ENCODE assay signal across 16 cellular contexts in the genomic region with DNA sequence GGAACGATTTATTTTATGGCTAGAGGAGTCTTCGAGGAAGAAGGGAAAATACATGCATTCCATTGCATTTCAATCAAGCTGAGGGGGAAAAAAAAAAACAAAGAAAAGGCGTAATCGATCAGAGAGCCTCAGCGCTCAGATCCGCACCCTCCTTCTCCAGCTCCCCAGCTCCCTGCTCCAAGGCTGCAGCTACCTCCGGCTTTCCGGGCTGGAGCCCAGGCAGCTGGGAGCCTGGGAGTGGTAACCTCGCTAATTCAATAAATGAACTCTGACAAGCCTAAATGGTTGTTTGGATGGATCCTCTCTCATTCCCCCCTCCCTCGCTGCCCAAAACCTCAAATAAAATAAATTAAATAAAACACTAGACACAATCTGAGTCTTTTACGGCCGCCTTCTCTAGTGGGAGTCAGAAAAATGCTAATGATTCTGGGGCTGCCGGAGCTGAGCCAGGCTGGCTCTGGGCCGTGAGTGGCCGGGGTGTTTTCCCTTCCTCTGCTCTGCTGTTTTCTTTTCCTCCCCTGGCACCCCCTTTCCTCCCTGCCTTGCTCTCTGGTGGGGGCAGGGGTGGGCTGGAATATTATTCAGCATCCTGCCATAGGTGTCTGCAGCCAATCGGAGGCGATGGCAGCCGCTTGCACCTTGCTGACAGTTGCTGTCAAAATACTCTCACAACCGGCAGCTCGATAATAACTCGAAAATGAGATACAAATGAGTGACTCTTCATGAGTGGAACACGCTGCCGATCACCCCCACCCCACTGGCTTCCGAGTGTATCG.
DNase-seq lines count a peak whose midpoint lies in the region; ATAC-seq and TF ChIP-seq lines count a peak whose summit lies in the region.
"Had no signal": no experiment of that assay in that cellular context is flagged by ENCODE, and none has a peak within 500 bp of the region (broad histone marks: within the 10 kb centered on the region; RNA-seq: fewer than 3 reads in every experiment).

No MANE protein-coding gene starts in this region.

- no peak overlapping the region for H3K27ac Mint-ChIP-seq in chondrocyte (ENCODE audit: unreplicated experiment)
- H3K27ac Mint-ChIP-seq in mesothelial cell of epicardium, result peak overlapping the region; percentile 39
- H3K27ac Mint-ChIP-seq in activated T-helper 2 cell treated with anti-CD3 and anti-CD28 coated beads, Interferon-gamma antibody, Interleukin-2, Interleukin-4, amounts not matched to agents 10 μg/mL and 5 μg/mL and 100 μg/mL, durations not matched to agents 14 hours and 24 hours and 36 hours, result no peak overlapping the region
- H3K27ac Mint-ChIP-seq: activated CD8-positive, alpha-beta T cell treated with anti-CD3 and anti-CD28 coated beads, Interleukin-2, amount 10 ng/mL, durations not matched to agents 7 days and 5 days; activated T-helper 17 cell treated with anti-CD3 and anti-CD28 coated beads, Interleukin-2, amount 50 U/mL, for 72 hours had no signal

- H3K9me3 ChIP-seq in thoracic aorta, result no peaks in the 10 kb centered on the region
- H3K9me3 ChIP-seq: Caco-2, stomach had no signal

- no peak overlapping the region for H3K4me3 Mint-ChIP-seq in chondrocyte (ENCODE audit: unreplicated experiment)
- no peak overlapping the region for H3K4me3 Mint-ChIP-seq in mesothelial cell of epicardium
- no peak overlapping the region for H3K4me3 Mint-ChIP-seq in activated T-helper 2 cell treated with anti-CD3 and anti-CD28 coated beads, Interferon-gamma antibody, Interleukin-2, Interleukin-4, amounts not matched to agents 10 μg/mL and 5 μg/mL and 100 μg/mL, durations not matched to agents 14 hours and 24 hours and 36 hours (ENCODE audit: low read depth)
- H3K4me3 Mint-ChIP-seq: activated CD8-positive, alpha-beta T cell treated with anti-CD3 and anti-CD28 coated beads, Interleukin-2, amount 10 ng/mL, durations not matched to agents 7 days and 5 days; activated T-helper 17 cell treated with anti-CD3 and anti-CD28 coated beads, Interleukin-2, amount 50 U/mL, for 72 hours had no signal

- no peak overlapping the region for H3K27ac ChIP-seq in thoracic aorta
- H3K27ac ChIP-seq: stomach had no signal

- H3K4me1 Mint-ChIP-seq in chondrocyte (ENCODE audit: low read depth) (peaks cover 6% of the 10 kb centered on the region), mesothelial cell of epicardium (peaks cover 4% of the 10 kb centered on the region)
- peaks cover 6% of the 10 kb centered on the region for H3K4me1 Mint-ChIP-seq in activated T-helper 2 cell treated with anti-CD3 and anti-CD28 coated beads, Interferon-gamma antibody, Interleukin-2, Interleukin-4, amounts not matched to agents 10 μg/mL and 5 μg/mL and 100 μg/mL, durations not matched to agents 14 hours and 24 hours and 36 hours (ENCODE audit: low read depth)

- H3K4me3 ChIP-seq in thoracic aorta, result peak overlapping the region; percentile 33
- H3K4me3 ChIP-seq: lung, stomach had no signal

- H3K36me3 Mint-ChIP-seq in chondrocyte (ENCODE audit: low read depth), result peaks cover 7% of the 10 kb centered on the region
- H3K36me3 Mint-ChIP-seq in mesothelial cell of epicardium, result peaks cover 4% of the 10 kb centered on the region
- peaks cover 8% of the 10 kb centered on the region for H3K36me3 Mint-ChIP-seq in activated T-helper 2 cell treated with anti-CD3 and anti-CD28 coated beads, Interferon-gamma antibody, Interleukin-2, Interleukin-4, amounts not matched to agents 10 μg/mL and 5 μg/mL and 100 μg/mL, durations not matched to agents 14 hours and 24 hours and 36 hours (ENCODE audit: low read depth)

- no peaks in the 10 kb centered on the region for H3K27me3 ChIP-seq in thoracic aorta (replicated peaks; ENCODE audit: insufficient read depth)
- H3K27me3 ChIP-seq: stomach had no signal

- peaks cover 5% of the 10 kb centered on the region for H3K9me3 Mint-ChIP-seq in chondrocyte (ENCODE audit: low read depth)
- peaks cover 4% of the 10 kb centered on the region for H3K9me3 Mint-ChIP-seq in mesothelial cell of epicardium
- H3K9me3 Mint-ChIP-seq in activated T-helper 2 cell treated with anti-CD3 and anti-CD28 coated beads, Interferon-gamma antibody, Interleukin-2, Interleukin-4, amounts not matched to agents 10 μg/mL and 5 μg/mL and 100 μg/mL, durations not matched to agents 14 hours and 24 hours and 36 hours, result no peaks in the 10 kb centered on the region
- H3K9me3 Mint-ChIP-seq: activated T-helper 17 cell treated with anti-CD3 and anti-CD28 coated beads, Interleukin-2, amount 50 U/mL, for 72 hours had no signal

- peak; percentile 34 for DNase-seq in NCI-H2227 (lab: John Stamatoyannopoulos, UW; ENCODE audit: unreplicated experiment)
- DNase-seq in NCI-H2227 treated with DMSO at 0.1 percent for 48 hours (lab: John Stamatoyannopoulos, UW), result no peak
- DNase-seq in chondrocyte (ENCODE audit: low spot score), result peak; percentile 37
- no peak for DNase-seq in mesothelial cell of epicardium (ENCODE audit: low spot score in 2 of 2, unreplicated experiment in 2 of 2)
- no peak for DNase-seq in thoracic aorta (ENCODE audit: low spot score)
- no peak for DNase-seq in activated T-helper 2 cell treated with anti-CD3 and anti-CD28 coated beads, Interferon-gamma antibody, Interleukin-2, Interleukin-4, amounts not matched to agents 10 μg/mL and 5 μg/mL and 100 μg/mL, durations not matched to agents 14 hours and 24 hours and 36 hours (ENCODE audit: low spot score)
- DNase-seq: activated CD8-positive, alpha-beta T cell treated with anti-CD3 and anti-CD28 coated beads, Interleukin-2, amount 10 ng/mL, durations not matched to agents 7 days and 5 days; Caco-2; GDM1; Kasumi-1; NCI-H1436 treated with DMSO at 0.1 percent for 48 hours; stomach had no signal

- H3K27me3 Mint-ChIP-seq in chondrocyte (ENCODE audit: low read depth) (no peaks in the 10 kb centered on the region), mesothelial cell of epicardium (ENCODE audit: low read depth) (no peaks in the 10 kb centered on the region)
- H3K27me3 Mint-ChIP-seq in activated T-helper 2 cell treated with anti-CD3 and anti-CD28 coated beads, Interferon-gamma antibody, Interleukin-2, Interleukin-4, amounts not matched to agents 10 μg/mL and 5 μg/mL and 100 μg/mL, durations not matched to agents 14 hours and 24 hours and 36 hours (ENCODE audit: low read depth), result no peaks in the 10 kb centered on the region
- H3K27me3 Mint-ChIP-seq: activated T-helper 17 cell treated with anti-CD3 and anti-CD28 coated beads, Interleukin-2, amount 50 U/mL, for 72 hours had no signal

- intact Hi-C loops in activated T-helper 2 cell treated with anti-CD3 and anti-CD28 coated beads, Interferon-gamma antibody, Interleukin-2, Interleukin-4, amounts not matched to agents 10 μg/mL and 5 μg/mL and 100 μg/mL, durations not matched to agents 14 hours and 24 hours and 36 hours (cut with micrococcal nuclease), result no loop called here

- TF ChIP-seq CTCF in chondrocyte (IDR thresholded peaks at IDR 0.05) (no peak), mesothelial cell of epicardium (IDR thresholded peaks at IDR 0.05; ENCODE audit: unreplicated experiment) (no peak), thoracic aorta (IDR thresholded peaks at IDR 0.05) (no peak)

- H3K36me3 ChIP-seq in thoracic aorta, result no peaks in the 10 kb centered on the region

- no peak for ATAC-seq in thoracic aorta (ENCODE audit: insufficient number of reproducible peaks, low FRiP score, low read depth)
- ATAC-seq in GM19328 (IDR thresholded peaks at IDR 0.05; ENCODE audit: unreplicated experiment), result no peak
- ATAC-seq in GM21737 (IDR thresholded peaks at IDR 0.05; ENCODE audit: unreplicated experiment), result no peak
- ATAC-seq: activated CD8-positive, alpha-beta T cell treated with anti-CD3 and anti-CD28 coated beads, Interleukin-2, amount 10 ng/mL, durations not matched to agents 7 days and 5 days; activated T-helper 17 cell treated with anti-CD3 and anti-CD28 coated beads, Interleukin-2, amount 50 U/mL, for 72 hours had no signal

- H3K4me1 ChIP-seq in thoracic aorta (ENCODE audit: control insufficient read depth in 1 of 2, low read depth in 2 of 2), result no peaks in the 10 kb centered on the region
- H3K4me1 ChIP-seq: Caco-2, stomach had no signal

Comparison
In these comparisons a context has a peak if more than half of its experiments do, and no peak if none do; other contexts are left out.
1. DNase-seq: peak in NCI-H2227 (single experiment) and chondrocyte (single experiment); none in NCI-H2227 treated with DMSO at 0.1 percent for 48 hours (single experiment), mesothelial cell of epicardium (0 of 2), thoracic aorta (single experiment) and activated T-helper 2 cell treated with anti-CD3 and anti-CD28 coated beads, Interferon-gamma antibody, Interleukin-2, Interleukin-4, amounts not matched to agents 10 μg/mL and 5 μg/mL and 100 μg/mL, durations not matched to agents 14 hours and 24 hours and 36 hours (single experiment).